9 cellular contexts compared by ENCODE assay signal in genomic region chr4:89303177-89303576, GRCh38. TPM values are rescaled to one million over a fixed set of nuclear protein-coding genes. Genes with fewer than 3 reads are reported as not detected.
DNase-seq lines count a peak whose midpoint lies in the region; ATAC-seq and TF ChIP-seq lines count a peak whose summit lies in the region.
"Had no signal": no experiment of that assay in that cellular context is flagged by ENCODE, and none has a peak within 500 bp of the region (broad histone marks: within the 10 kb centered on the region; RNA-seq: fewer than 3 reads in every experiment).

No MANE protein-coding gene starts in this region.

- no peaks in the 10 kb centered on the region for H3K27me3 ChIP-seq in CD8-positive, alpha-beta memory T cell (ENCODE audit: insufficient read depth, low read length, poor library complexity, severe bottlenecking)
- H3K27me3 ChIP-seq in left ventricle myocardium inferior (ENCODE audit: low read depth) = peaks cover 7% of the 10 kb centered on the region

- peak overlapping the region; percentile 75 to 96 (median 84) for H3K4me3 Mint-ChIP-seq in CD8-positive, alpha-beta memory T cell
- peak overlapping the region; percentile 68 for H3K4me3 Mint-ChIP-seq in activated CD8-positive, alpha-beta T cell treated with anti-CD3 and anti-CD28 coated beads, Interleukin-2, amount 10 ng/mL, durations not matched to agents 7 days and 5 days

- POLR2A ChIA-PET in CD8-positive, alpha-beta memory T cell (lab: Charles Lee) = interaction anchor here (1.0 kb wide), 1 partner anchor 9 kb away, joined by 3 read pairs; no protein-coding TSS in a partner anchor
- POLR2A ChIA-PET in activated CD8-positive, alpha-beta T cell treated with anti-CD3 and anti-CD28 coated beads, Interleukin-2, amount 10 ng/mL, durations not matched to agents 7 days and 5 days (lab: Charles Lee) = interaction anchor here (1.2 to 5.1 kb wide), 4 partner anchors 9 to 20 kb away, joined by 3 to 41 read pairs (median 8); no protein-coding TSS in a partner anchor
- POLR2A ChIA-PET in RWPE1 (lab: Yijun Ruan, JAX; ENCODE audit: low non-redundant PET) = no interaction called here

- H3K4me1 ChIP-seq in CD8-positive, alpha-beta memory T cell (ENCODE audit: insufficient read depth, low read length) = peaks cover 67% of the 10 kb centered on the region
- peaks cover 72% of the 10 kb centered on the region for H3K4me1 ChIP-seq in left ventricle myocardium inferior

- H3K27me3 Mint-ChIP-seq in CD8-positive, alpha-beta memory T cell = no peaks in the 10 kb centered on the region
- no peaks in the 10 kb centered on the region for H3K27me3 Mint-ChIP-seq in activated CD8-positive, alpha-beta T cell treated with anti-CD3 and anti-CD28 coated beads, Interleukin-2, amount 10 ng/mL, durations not matched to agents 7 days and 5 days (ENCODE audit: low read depth)

- CTCF ChIA-PET in CD8-positive, alpha-beta memory T cell (lab: Charles Lee) = interaction anchor here (1.0 to 2.5 kb wide), 4 partner anchors 12 to 49 kb away, joined by 3 to 9 read pairs (median 3); no protein-coding TSS in a partner anchor
- CTCF ChIA-PET in activated CD8-positive, alpha-beta T cell treated with anti-CD3 and anti-CD28 coated beads, Interleukin-2, amount 10 ng/mL, durations not matched to agents 7 days and 5 days (lab: Charles Lee) = interaction anchor here (1.4 to 3.1 kb wide), 3 partner anchors 9 to 48 kb away, joined by 3 to 11 read pairs (median 9); no protein-coding TSS in a partner anchor
- CTCF ChIA-PET in RWPE1 (lab: Yijun Ruan, JAX) = interaction anchor here (0.7 kb wide), 1 partner anchor 1751 kb away, joined by 3 read pairs; no protein-coding TSS in a partner anchor

- intact Hi-C loops in left ventricle myocardium inferior (cut with micrococcal nuclease) = no loop called here

- peaks cover 2 to 15% (median 5%) of the 10 kb centered on the region in 3 donors for H3K36me3 Mint-ChIP-seq in CD8-positive, alpha-beta memory T cell
- H3K36me3 Mint-ChIP-seq in activated CD8-positive, alpha-beta T cell treated with anti-CD3 and anti-CD28 coated beads, Interleukin-2, amount 10 ng/mL, durations not matched to agents 7 days and 5 days (ENCODE audit: low read depth) = peaks cover 59% of the 10 kb centered on the region

- peak; percentile 22 for ATAC-seq in activated CD8-positive, alpha-beta T cell treated with anti-CD3 and anti-CD28 coated beads, Interleukin-2, amount 10 ng/mL, durations not matched to agents 7 days and 5 days
- ATAC-seq in HG03469 (IDR thresholded peaks at IDR 0.05; ENCODE audit: unreplicated experiment) = no peak

- no peaks in the 10 kb centered on the region for H3K9me3 Mint-ChIP-seq in CD8-positive, alpha-beta memory T cell
- no peaks in the 10 kb centered on the region for H3K9me3 Mint-ChIP-seq in activated CD8-positive, alpha-beta T cell treated with anti-CD3 and anti-CD28 coated beads, Interleukin-2, amount 10 ng/mL, durations not matched to agents 7 days and 5 days (ENCODE audit: insufficient read depth)

- H3K9me3 ChIP-seq in CD8-positive, alpha-beta memory T cell (ENCODE audit: low read length) = no peaks in the 10 kb centered on the region
- no peaks in the 10 kb centered on the region for H3K9me3 ChIP-seq in left ventricle myocardium inferior (replicated peaks)

- peak overlapping the region; percentile 93 to 100 (median 97) for H3K27ac Mint-ChIP-seq in CD8-positive, alpha-beta memory T cell
- peak overlapping the region; percentile 88 for H3K27ac Mint-ChIP-seq in activated CD8-positive, alpha-beta T cell treated with anti-CD3 and anti-CD28 coated beads, Interleukin-2, amount 10 ng/mL, durations not matched to agents 7 days and 5 days

- peak overlapping the region; percentile 33 for H3K4me3 ChIP-seq in CD8-positive, alpha-beta memory T cell (ENCODE audit: low read length)
- H3K4me3 ChIP-seq in left ventricle myocardium inferior = peak overlapping the region; percentile 17

- H3K36me3 ChIP-seq in CD8-positive, alpha-beta memory T cell (ENCODE audit: insufficient read depth, low read length) = no peaks in the 10 kb centered on the region
- no peaks in the 10 kb centered on the region for H3K36me3 ChIP-seq in left ventricle myocardium inferior

- DNase-seq in CD8-positive, alpha-beta memory T cell = peak; percentile 33 to 85 (median 51)
- DNase-seq in NCI-H2227 treated with DMSO at 0.1 percent for 48 hours (lab: John Stamatoyannopoulos, UW) (peak; percentile 41), left ventricle myocardium inferior (no peak), EL (no peak), RWPE1 (ENCODE audit: low spot score) (no peak), NK-92 (lab: John Stamatoyannopoulos, UW; ENCODE audit: unreplicated experiment) (no peak)
- DNase-seq in activated CD8-positive, alpha-beta T cell treated with anti-CD3 and anti-CD28 coated beads, Interleukin-2, amount 10 ng/mL, durations not matched to agents 7 days and 5 days = peak; percentile 76
- DNase-seq: DND-41 had no signal

- peaks cover 63 to 84% (median 79%) of the 10 kb centered on the region in 3 donors for H3K4me1 Mint-ChIP-seq in CD8-positive, alpha-beta memory T cell
- peaks cover 70% of the 10 kb centered on the region for H3K4me1 Mint-ChIP-seq in activated CD8-positive, alpha-beta T cell treated with anti-CD3 and anti-CD28 coated beads, Interleukin-2, amount 10 ng/mL, durations not matched to agents 7 days and 5 days (ENCODE audit: low read depth)

- peak overlapping the region; percentile 58 for H3K27ac ChIP-seq in CD8-positive, alpha-beta memory T cell (ENCODE audit: low read depth, low read length)
- H3K27ac ChIP-seq in left ventricle myocardium inferior (replicated peaks) = peak overlapping the region; percentile 85
- no peak overlapping the region for H3K27ac ChIP-seq in RWPE1

- peak; percentile 15 for TF ChIP-seq CTCF in left ventricle myocardium inferior (IDR thresholded peaks at IDR 0.05; ENCODE audit: borderline replicate concordance)
- TF ChIP-seq CTCF in RWPE1 (conservative IDR thresholded peaks at IDR 0.05; ENCODE audit: low read depth) = no peak

RNA-seq across cellular contexts. Expression of gene GPRIN3, which starts 4.4 kb away (rescaled TPM):
- total RNA-seq in CD8-positive, alpha-beta memory T cell = 10 to 100 TPM; 15.6 to 16.2 TPM
- polyA plus RNA-seq in CD8-positive, alpha-beta memory T cell = 16.5 TPM
- total RNA-seq in activated CD8-positive, alpha-beta T cell treated with anti-CD3 and anti-CD28 coated beads, Interleukin-2, amount 10 ng/mL, durations not matched to agents 7 days and 5 days = 10 to 100 TPM; 40.6 to 40.8 TPM
- total RNA-seq in left ventricle myocardium inferior = 9.0 TPM

Comparison
In these comparisons a context has a peak if more than half of its experiments do, and no peak if none do; other contexts are left out.
1. DNase-seq: peak in CD8-positive, alpha-beta memory T cell (5 of 5), NCI-H2227 treated with DMSO at 0.1 percent for 48 hours (single experiment) and activated CD8-positive, alpha-beta T cell treated with anti-CD3 and anti-CD28 coated beads, Interleukin-2, amount 10 ng/mL, durations not matched to agents 7 days and 5 days (single experiment); none in left ventricle myocardium inferior (single experiment), EL (single experiment), RWPE1 (single experiment) and NK-92 (single experiment).